Comparison of ENCODE assay signal across 27 cellular contexts in genomic region chr13:97720881-97721280, GRCh38.
"Had no signal": no experiment of that assay in that cellular context is flagged by ENCODE, and none has a peak within 500 bp of the region (broad histone marks: within the 10 kb centered on the region; RNA-seq: fewer than 3 reads in every experiment).

No MANE protein-coding gene starts in this region.

- H3K4me1 Mint-ChIP-seq: natural killer cell; nephron; neural progenitor cell; stimulated activated effector memory CD8-positive, alpha-beta T cell treated with anti-CD3 and anti-CD28 coated beads, Interleukin-12 subunit alpha, Interleukin-12 subunit beta, amount 100 ng/mL, for 72 hours; stimulated activated naive B cell treated with anti-CD40 and anti-IgM and Interleukin-4, amounts not matched to agents 10 μg/mL and 1 μg/mL and 100 μg/mL, for 72 hours had no signal

- ATAC-seq: natural killer cell; psoas muscle; right cardiac atrium; right lobe of liver; stimulated activated effector memory CD8-positive, alpha-beta T cell treated with anti-CD3 and anti-CD28 coated beads, Interleukin-12 subunit alpha, Interleukin-12 subunit beta, amount 100 ng/mL, for 72 hours; stimulated activated naive B cell treated with anti-CD40 and anti-IgM and Interleukin-4, amounts not matched to agents 10 μg/mL and 1 μg/mL and 100 μg/mL, for 72 hours had no signal

- H3K27me3 Mint-ChIP-seq: progenitor cell of endocrine pancreas, type B pancreatic cell had no signal

- H2AFZ ChIP-seq: neural progenitor cell, parathyroid adenoma had no signal

- H3K9me3 ChIP-seq: ovary, psoas muscle, right lobe of liver, sigmoid colon, stomach, thoracic aorta, thyroid gland, tibial nerve, vagina had no signal

- H3K36me3 ChIP-seq: neural progenitor cell, ovary, right lobe of liver, sigmoid colon, stomach, thoracic aorta, thyroid gland, tibial nerve, vagina had no signal

- DNase-seq: natural killer cell; occipital lobe; ovary; posterior cingulate gyrus; psoas muscle; right cardiac atrium; right lobe of liver; sigmoid colon; small intestine; stimulated activated CD4-positive, alpha-beta T cell treated with anti-CD3 and anti-CD28 coated beads, Interleukin-15, amount 100 ng/mL, for 24 hours; stimulated activated CD4-positive, alpha-beta T cell treated with anti-CD3 and anti-CD28 coated beads, Interleukin-2, amount 100 ng/mL, for 24 hours; stimulated activated CD4-positive, alpha-beta T cell treated with anti-CD3 and anti-CD28 coated beads, Interleukin-2, amount 100 ng/mL, for 48 hours; stimulated activated CD4-positive, alpha-beta T cell treated with anti-CD3 and anti-CD28 coated beads, Interleukin-4, amount 100 ng/mL, for 24 hours; stimulated activated naive B cell treated with anti-CD40 and anti-IgM and Interleukin-4, amounts not matched to agents 10 μg/mL and 1 μg/mL and 100 μg/mL, for 72 hours; stimulated activated naive CD4-positive, alpha-beta T cell treated with Interleukin-2 at 50 U/mL for 16 hours; stomach; thyroid gland had no signal

- H3K9ac ChIP-seq: neural progenitor cell, parathyroid adenoma had no signal

- H3K27me3 ChIP-seq: neural progenitor cell, ovary, right lobe of liver, sigmoid colon, stomach, thyroid gland, tibial nerve, vagina had no signal

- H3K4me3 Mint-ChIP-seq: natural killer cell; nephron; neural progenitor cell; stimulated activated effector memory CD8-positive, alpha-beta T cell treated with anti-CD3 and anti-CD28 coated beads, Interleukin-12 subunit alpha, Interleukin-12 subunit beta, amount 100 ng/mL, for 72 hours; stimulated activated naive B cell treated with anti-CD40 and anti-IgM and Interleukin-4, amounts not matched to agents 10 μg/mL and 1 μg/mL and 100 μg/mL, for 72 hours; stimulated activated naive CD8-positive, alpha-beta T cell treated with anti-CD3 and anti-CD28 coated beads, Interleukin-15, Interleukin-2, amounts not matched to agents 100 ng/mL and 50 ng/mL, for 24 hours; type B pancreatic cell had no signal

- H3K4me2 ChIP-seq: neural progenitor cell had no signal

- H3K4me3 ChIP-seq: neural progenitor cell, ovary, psoas muscle, right lobe of liver, sigmoid colon, stomach, thoracic aorta, thyroid gland, tibial nerve, vagina had no signal

- H3K79me2 ChIP-seq: parathyroid adenoma had no signal

- H3K27ac Mint-ChIP-seq: natural killer cell; nephron; neural progenitor cell; progenitor cell of endocrine pancreas; stimulated activated effector memory CD8-positive, alpha-beta T cell treated with anti-CD3 and anti-CD28 coated beads, Interleukin-12 subunit alpha, Interleukin-12 subunit beta, amount 100 ng/mL, for 72 hours; stimulated activated naive B cell treated with anti-CD40 and anti-IgM and Interleukin-4, amounts not matched to agents 10 μg/mL and 1 μg/mL and 100 μg/mL, for 72 hours; stimulated activated naive CD8-positive, alpha-beta T cell treated with anti-CD3 and anti-CD28 coated beads, Interleukin-15, Interleukin-2, amounts not matched to agents 100 ng/mL and 50 ng/mL, for 24 hours; type B pancreatic cell had no signal

- H3K36me3 Mint-ChIP-seq: natural killer cell; neural progenitor cell; stimulated activated effector memory CD8-positive, alpha-beta T cell treated with anti-CD3 and anti-CD28 coated beads, Interleukin-12 subunit alpha, Interleukin-12 subunit beta, amount 100 ng/mL, for 72 hours; stimulated activated naive B cell treated with anti-CD40 and anti-IgM and Interleukin-4, amounts not matched to agents 10 μg/mL and 1 μg/mL and 100 μg/mL, for 72 hours; type B pancreatic cell had no signal

- H3K9me3 Mint-ChIP-seq: nephron; neural progenitor cell; stimulated activated effector memory CD8-positive, alpha-beta T cell treated with anti-CD3 and anti-CD28 coated beads, Interleukin-12 subunit alpha, Interleukin-12 subunit beta, amount 100 ng/mL, for 72 hours; stimulated activated naive CD8-positive, alpha-beta T cell treated with anti-CD3 and anti-CD28 coated beads, Interleukin-15, Interleukin-2, amounts not matched to agents 100 ng/mL and 50 ng/mL, for 24 hours; type B pancreatic cell had no signal

- H3K4me1 ChIP-seq: neural progenitor cell, parathyroid adenoma, psoas muscle, right lobe of liver, sigmoid colon, stomach, tibial nerve, vagina had no signal

- H3K27ac ChIP-seq: neural progenitor cell, ovary, parathyroid adenoma, psoas muscle, right lobe of liver, sigmoid colon, stomach, thoracic aorta, thyroid gland, tibial nerve, vagina had no signal
